Comparison of ENCODE assay signal across 1 cellular context in the genomic region with DNA sequence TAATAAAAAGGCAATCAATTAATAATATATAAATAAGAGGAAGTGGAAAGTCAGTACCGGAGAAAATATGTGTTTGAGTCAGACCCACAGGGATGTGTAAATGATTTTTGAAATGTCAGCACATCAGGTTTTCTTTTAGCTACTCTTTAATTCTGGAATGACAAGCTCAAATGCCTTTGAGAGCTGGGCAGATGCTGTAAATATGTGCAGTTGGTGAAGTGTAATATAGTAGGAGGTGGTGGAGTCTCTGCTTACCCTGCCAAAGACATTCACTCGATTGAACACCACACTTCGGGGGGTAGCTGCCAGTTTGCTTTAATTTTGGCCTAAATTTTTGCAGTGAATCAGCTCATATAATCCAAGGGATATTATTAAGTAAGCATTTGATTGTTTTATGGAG.
TF ChIP-seq lines count a peak whose summit lies in the region.

No MANE protein-coding gene starts in this region.

TF ChIP-seq in IMR-90, 13 proteins besides CTCF, POLR2A, EP300 and RAD21:
- TF ChIP-seq SMC3 (IDR thresholded peaks at IDR 0.05; ENCODE audit: low read depth, low read length): no peak
- no peak for TF ChIP-seq CHD1 (IDR thresholded peaks at IDR 0.05; ENCODE audit: low read depth, low read length)
- TF ChIP-seq, protein P1, sequence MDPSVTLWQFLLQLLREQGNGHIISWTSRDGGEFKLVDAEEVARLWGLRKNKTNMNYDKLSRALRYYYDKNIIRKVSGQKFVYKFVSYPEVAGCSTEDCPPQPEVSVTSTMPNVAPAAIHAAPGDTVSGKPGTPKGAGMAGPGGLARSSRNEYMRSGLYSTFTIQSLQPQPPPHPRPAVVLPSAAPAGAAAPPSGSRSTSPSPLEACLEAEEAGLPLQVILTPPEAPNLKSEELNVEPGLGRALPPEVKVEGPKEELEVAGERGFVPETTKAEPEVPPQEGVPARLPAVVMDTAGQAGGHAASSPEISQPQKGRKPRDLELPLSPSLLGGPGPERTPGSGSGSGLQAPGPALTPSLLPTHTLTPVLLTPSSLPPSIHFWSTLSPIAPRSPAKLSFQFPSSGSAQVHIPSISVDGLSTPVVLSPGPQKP (IDR thresholded peaks at IDR 0.05; ENCODE audit: borderline replicate concordance, low read depth, low read length): no peak
- TF ChIP-seq MAZ (IDR thresholded peaks at IDR 0.05; ENCODE audit: borderline replicate concordance, low read depth, low read length): no peak
- TF ChIP-seq MXI1 (IDR thresholded peaks at IDR 0.05; ENCODE audit: borderline replicate concordance, low read depth, low read length): no peak
- no peak for TF ChIP-seq MAFK (IDR thresholded peaks at IDR 0.05; ENCODE audit: low read depth, low read length)
- TF ChIP-seq NFE2L2 (IDR thresholded peaks at IDR 0.05; ENCODE audit: low read depth, low read length): no peak
- TF ChIP-seq RFX5 (IDR thresholded peaks at IDR 0.05; ENCODE audit: low read depth, low read length): no peak
- TF ChIP-seq BHLHE40 (IDR thresholded peaks at IDR 0.05; ENCODE audit: low read depth, low read length): no peak
- TF ChIP-seq, protein P2, sequence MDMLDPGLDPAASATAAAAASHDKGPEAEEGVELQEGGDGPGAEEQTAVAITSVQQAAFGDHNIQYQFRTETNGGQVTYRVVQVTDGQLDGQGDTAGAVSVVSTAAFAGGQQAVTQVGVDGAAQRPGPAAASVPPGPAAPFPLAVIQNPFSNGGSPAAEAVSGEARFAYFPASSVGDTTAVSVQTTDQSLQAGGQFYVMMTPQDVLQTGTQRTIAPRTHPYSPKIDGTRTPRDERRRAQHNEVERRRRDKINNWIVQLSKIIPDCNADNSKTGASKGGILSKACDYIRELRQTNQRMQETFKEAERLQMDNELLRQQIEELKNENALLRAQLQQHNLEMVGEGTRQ (IDR thresholded peaks at IDR 0.05; ENCODE audit: low read depth, low read length): no peak
- TF ChIP-seq RCOR1 (IDR thresholded peaks at IDR 0.05; ENCODE audit: insufficient replicate concordance, low read length): no peak
- no peak for TF ChIP-seq FOS (IDR thresholded peaks at IDR 0.05; ENCODE audit: low read depth, low read length)
- TF ChIP-seq CEBPB (IDR thresholded peaks at IDR 0.05; ENCODE audit: low read depth, low read length): no peak
